In genomic region chr6:116386581-116387299, GRCh38 we compare ENCODE assay signal across 9 cellular contexts. TPM values are rescaled to one million over a fixed set of nuclear protein-coding genes. Genes with fewer than 3 reads are reported as not detected.
DNase-seq lines count a peak whose midpoint lies in the region; ATAC-seq lines count a peak whose summit lies in the region.
"Had no signal": no experiment of that assay in that cellular context is flagged by ENCODE, and none has a peak within 500 bp of the region (broad histone marks: within the 10 kb centered on the region; RNA-seq: fewer than 3 reads in every experiment).

No MANE protein-coding gene starts in this region.

- intact Hi-C loops in dendritic cell treated with granulocyte-macrophage colony-stimulating factor and Interleukin-4, amounts not matched to agents 40 ng/mL and 50 ng/mL, for 4 days (cut with micrococcal nuclease) = no loop called here

- peak overlapping the region; percentile 86 for H3K27ac Mint-ChIP-seq in dendritic cell treated with granulocyte-macrophage colony-stimulating factor and Interleukin-4, amounts not matched to agents 40 ng/mL and 50 ng/mL, for 4 days

- DNase-seq in HT1080 (ENCODE audit: low read depth) (peak; percentile 78), iPS-NIHi11 (ENCODE audit: low spot score) (no peak), NCI-H2081 treated with DMSO at 0.1 percent for 48 hours (lab: John Stamatoyannopoulos, UW) (no peak)
- DNase-seq: stimulated activated CD4-positive, alpha-beta T cell treated with anti-CD3 and anti-CD28 coated beads, Interleukin-15, amount 100 ng/mL, for 24 hours had no signal

- H3K27me3 Mint-ChIP-seq in dendritic cell treated with granulocyte-macrophage colony-stimulating factor and Interleukin-4, amounts not matched to agents 40 ng/mL and 50 ng/mL, for 4 days = no peaks in the 10 kb centered on the region

- H3K27ac ChIP-seq in skeletal muscle tissue (ENCODE audit: low read depth, low read length) = peak overlapping the region; percentile 25

- peak overlapping the region; percentile 33 for H3K4me3 Mint-ChIP-seq in dendritic cell treated with granulocyte-macrophage colony-stimulating factor and Interleukin-4, amounts not matched to agents 40 ng/mL and 50 ng/mL, for 4 days

- H3K36me3 ChIP-seq in skeletal muscle tissue (ENCODE audit: control insufficient read depth in 3 of 3, insufficient read depth in 3 of 3, low read length in 3 of 3) = no peaks in the 10 kb centered on the region

- H3K4me3 ChIP-seq in skeletal muscle tissue (ENCODE audit: low read length in 3 of 3) = no peak overlapping the region

- peaks cover 61% of the 10 kb centered on the region for H3K36me3 Mint-ChIP-seq in dendritic cell treated with granulocyte-macrophage colony-stimulating factor and Interleukin-4, amounts not matched to agents 40 ng/mL and 50 ng/mL, for 4 days (ENCODE audit: low read depth)

- H3K4me1 ChIP-seq in skeletal muscle tissue (ENCODE audit: control insufficient read depth in 3 of 3, insufficient read depth in 3 of 3, low read length in 3 of 3) = peaks cover 0 to 16% (median 13%) of the 10 kb centered on the region in 3 donors

- no peaks in the 10 kb centered on the region for H3K9me3 ChIP-seq in skeletal muscle tissue (ENCODE audit: control insufficient read depth in 3 of 3, low read length in 3 of 3)

- H3K9me3 Mint-ChIP-seq in dendritic cell treated with granulocyte-macrophage colony-stimulating factor and Interleukin-4, amounts not matched to agents 40 ng/mL and 50 ng/mL, for 4 days = no peaks in the 10 kb centered on the region

- ATAC-seq in GM19438 (IDR thresholded peaks at IDR 0.05; ENCODE audit: low read depth, unreplicated experiment) = peak; percentile 42
- no peak for ATAC-seq in HG02840 (IDR thresholded peaks at IDR 0.05; ENCODE audit: low FRiP score, unreplicated experiment)
- no peak for ATAC-seq in GM18861 (IDR thresholded peaks at IDR 0.05; ENCODE audit: unreplicated experiment)

- no peak overlapping the region for H3K9ac ChIP-seq in skeletal muscle tissue (ENCODE audit: low read depth in 1 of 3, low read length in 3 of 3)

- H3K27me3 ChIP-seq in skeletal muscle tissue (ENCODE audit: control insufficient read depth in 3 of 3, insufficient read depth in 3 of 3, low read length in 3 of 3) = no peaks in the 10 kb centered on the region

- peaks cover 73% of the 10 kb centered on the region for H3K4me1 Mint-ChIP-seq in dendritic cell treated with granulocyte-macrophage colony-stimulating factor and Interleukin-4, amounts not matched to agents 40 ng/mL and 50 ng/mL, for 4 days (ENCODE audit: low read depth)

RNA-seq across cellular contexts. Expression of gene DSE, which starts 16.0 kb away (rescaled TPM):
- 38.6 and 44.3 TPM in 2 replicates for total RNA-seq in HT1080 (2014; rRNA removed; shearing (Covaris generic))
- polyA plus RNA-seq in HT1080 (2015; cell fraction: cytosol; rRNA removed) = 21.9 and 25.7 TPM in 2 replicates
- polyA plus RNA-seq in HT1080 (2015; cell fraction: nucleus; rRNA removed) = 27.1 and 30.7 TPM in 2 replicates
- 26.1 TPM for total RNA-seq in skeletal muscle tissue
